28 cellular contexts compared by ENCODE assay signal in the genomic region with DNA sequence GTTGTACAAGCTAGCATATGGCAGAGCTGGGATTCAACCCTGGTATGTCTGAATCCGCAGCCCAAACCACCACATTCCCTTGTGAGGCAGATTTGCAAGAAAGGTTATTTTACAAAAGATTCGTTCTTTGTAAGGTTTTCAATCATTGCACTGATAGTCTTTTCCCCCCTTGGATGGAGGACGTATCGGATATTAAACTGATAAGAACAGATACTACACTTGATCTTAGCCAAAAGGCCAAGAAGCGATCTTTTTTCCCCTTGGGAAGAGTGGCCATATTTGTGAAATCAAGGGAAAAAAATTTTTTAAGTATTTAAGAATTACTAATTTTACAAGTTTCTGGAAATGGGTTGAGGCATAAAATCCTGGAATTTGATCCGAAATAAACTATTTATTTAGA.
"Had no signal": no experiment of that assay in that cellular context is flagged by ENCODE, and none has a peak within 500 bp of the region (broad histone marks: within the 10 kb centered on the region; RNA-seq: fewer than 3 reads in every experiment).

No MANE protein-coding gene starts in this region.

- ATAC-seq: heart right ventricle, left lung, natural killer cell, upper lobe of right lung, WTC11 had no signal

- H3K9me3 ChIP-seq: esophagus squamous epithelium, heart right ventricle, left lung, neutrophil, ovary, prostate gland, spleen, thyroid gland, upper lobe of right lung had no signal

- H3K27me3 ChIP-seq: esophagus squamous epithelium, heart right ventricle, left lung, neutrophil, ovary, spleen, thyroid gland, upper lobe of right lung had no signal

- DNase-seq: activated CD8-positive, alpha-beta memory T cell treated with anti-CD3 and anti-CD28 coated beads for 24 hours; activated CD8-positive, alpha-beta memory T cell treated with anti-CD3 and anti-CD28 coated beads, Interleukin-2, amount 50 U/mL, for 4 hours; activated naive CD4-positive, alpha-beta T cell treated with anti-CD3 and anti-CD28 coated beads for 36 hours; activated naive CD8-positive, alpha-beta T cell treated with anti-CD3 and anti-CD28 coated beads, Interleukin-2, amount 10 ng/mL, durations not matched to agents 7 days and 5 days; activated T-cell treated with anti-CD3 and anti-CD28 coated beads, Interleukin-2, amount 50 U/mL, for 24 hours; amygdala; cerebellar nuclear complex; endodermal cell; esophagus squamous epithelium; heart right ventricle; kidney glomerular epithelial cell; left lung; natural killer cell; ovary; spleen; stimulated activated CD4-positive, alpha-beta T cell treated with anti-CD3 and anti-CD28 coated beads, Interleukin-4, amount 100 ng/mL, for 1 hour; stimulated activated naive CD4-positive, alpha-beta T cell; T1000; thyroid gland; upper lobe of right lung had no signal

- H3K9me3 Mint-ChIP-seq: activated naive CD4-positive, alpha-beta T cell treated with anti-CD3 and anti-CD28 coated beads for 36 hours; activated naive CD8-positive, alpha-beta T cell treated with anti-CD3 and anti-CD28 coated beads, Interleukin-2, amount 10 ng/mL, durations not matched to agents 7 days and 5 days; activated T-cell treated with anti-CD3 and anti-CD28 coated beads, Interleukin-2, amount 50 U/mL, for 24 hours; activated T-helper 2 cell treated with anti-CD3 and anti-CD28 coated beads, Interferon-gamma antibody, Interleukin-2, Interleukin-4, amounts not matched to agents 10 μg/mL and 5 μg/mL and 100 μg/mL, durations not matched to agents 14 hours and 24 hours and 36 hours; endodermal cell; mesothelial cell of epicardium; natural killer cell; T-helper 1 cell treated with Interleukin-12 subunit alpha and Interleukin-12 subunit beta and Interleukin-4 antibody, amounts not matched to agents 30 μg/mL and 1 μg/mL, for 36 hours; WTC11 had no signal

- H3K4me1 ChIP-seq: prostate gland had no signal

- H3K4me3 Mint-ChIP-seq: activated naive CD4-positive, alpha-beta T cell treated with anti-CD3 and anti-CD28 coated beads for 36 hours; activated naive CD8-positive, alpha-beta T cell treated with anti-CD3 and anti-CD28 coated beads, Interleukin-2, amount 10 ng/mL, durations not matched to agents 7 days and 5 days; activated T-cell treated with anti-CD3 and anti-CD28 coated beads, Interleukin-2, amount 50 U/mL, for 24 hours; endodermal cell; mesothelial cell of epicardium; natural killer cell; T-helper 1 cell treated with Interleukin-12 subunit alpha and Interleukin-12 subunit beta and Interleukin-4 antibody, amounts not matched to agents 30 μg/mL and 1 μg/mL, for 36 hours; WTC11 had no signal

- H3K27me3 Mint-ChIP-seq: activated naive CD8-positive, alpha-beta T cell treated with anti-CD3 and anti-CD28 coated beads, Interleukin-2, amount 10 ng/mL, durations not matched to agents 7 days and 5 days; activated T-cell treated with anti-CD3 and anti-CD28 coated beads, Interleukin-2, amount 50 U/mL, for 24 hours had no signal

- H3K36me3 ChIP-seq: ovary, prostate gland had no signal

- H3K27ac Mint-ChIP-seq: activated naive CD4-positive, alpha-beta T cell treated with anti-CD3 and anti-CD28 coated beads for 36 hours; activated naive CD8-positive, alpha-beta T cell treated with anti-CD3 and anti-CD28 coated beads, Interleukin-2, amount 10 ng/mL, durations not matched to agents 7 days and 5 days; activated T-cell treated with anti-CD3 and anti-CD28 coated beads, Interleukin-2, amount 50 U/mL, for 24 hours; activated T-helper 2 cell treated with anti-CD3 and anti-CD28 coated beads, Interferon-gamma antibody, Interleukin-2, Interleukin-4, amounts not matched to agents 10 μg/mL and 5 μg/mL and 100 μg/mL, durations not matched to agents 14 hours and 24 hours and 36 hours; endodermal cell; mesothelial cell of epicardium; T-helper 1 cell treated with Interleukin-12 subunit alpha and Interleukin-12 subunit beta and Interleukin-4 antibody, amounts not matched to agents 30 μg/mL and 1 μg/mL, for 36 hours; WTC11 had no signal

- H3K27ac ChIP-seq: coronary artery, esophagus squamous epithelium, heart right ventricle, left lung, neutrophil, ovary, prostate gland, spleen, thyroid gland, upper lobe of right lung had no signal

- H3K4me3 ChIP-seq: coronary artery, esophagus squamous epithelium, heart right ventricle, left lung, lung, ovary, prostate gland, spleen, thyroid gland, upper lobe of right lung had no signal
